Comparison of ENCODE assay signal across 30 cellular contexts in the genomic region with DNA sequence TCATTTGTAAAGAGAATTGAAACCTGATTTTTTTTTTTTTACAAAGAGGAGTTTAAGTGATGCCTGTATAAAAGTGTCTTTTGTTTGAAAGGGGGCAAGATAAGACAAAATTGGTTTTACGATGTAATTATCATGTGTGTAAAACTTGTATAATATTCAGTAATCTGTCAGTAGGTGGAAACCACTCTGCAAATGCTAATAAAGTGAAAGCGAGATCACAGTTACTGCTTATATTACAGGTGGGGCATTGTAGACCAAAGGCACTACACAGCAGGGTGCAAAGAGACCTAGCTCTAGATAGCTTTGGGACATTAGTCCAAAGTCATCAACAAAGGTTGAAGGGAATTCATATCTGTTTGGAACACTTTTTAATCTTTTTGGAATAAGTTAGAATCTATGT.
"Had no signal": no experiment of that assay in that cellular context is flagged by ENCODE, and none has a peak within 500 bp of the region (broad histone marks: within the 10 kb centered on the region; RNA-seq: fewer than 3 reads in every experiment).

No MANE protein-coding gene starts in this region.

- H3K4me1 ChIP-seq: body of pancreas, esophagus muscularis mucosa, foreskin keratinocyte, gastrocnemius medialis, heart left ventricle had no signal

- ATAC-seq: activated CD4-positive, CD25-positive, alpha-beta regulatory T cell treated with anti-CD3 and anti-CD28 coated beads, Interleukin-2, amount 50 U/mL, for 24 hours; activated CD8-positive, alpha-beta T cell treated with anti-CD3 and anti-CD28 coated beads for 36 hours; activated T-cell treated with anti-CD3 and anti-CD28 coated beads, Interleukin-2, amount 50 U/mL, for 4 hours; activated T-helper 17 cell treated with anti-CD3 and anti-CD28 coated beads, Interleukin-2, amount 50 U/mL, for 72 hours; body of pancreas; effector memory CD8-positive, alpha-beta T cell; foreskin keratinocyte; gastrocnemius medialis; heart left ventricle had no signal

- H3K27ac ChIP-seq: body of pancreas, esophagus muscularis mucosa, foreskin keratinocyte, gastrocnemius medialis, heart left ventricle, hepatocyte, WERI-Rb-1 had no signal

- H3K4me3 ChIP-seq: body of pancreas, esophagus muscularis mucosa, gastrocnemius medialis, heart left ventricle, hepatocyte had no signal

- DNase-seq: activated B cell treated with CpG ODN at 0.5 μM for 24 hours; activated CD4-positive, alpha-beta T cell treated with anti-CD3 and anti-CD28 coated beads for 48 hours; activated CD4-positive, alpha-beta T cell treated with anti-CD3 and anti-CD28 coated beads, Interleukin-2, amount 50 U/mL, for 1 hour; activated CD4-positive, alpha-beta T cell treated with anti-CD3 and anti-CD28 coated beads, Interleukin-2, amount 50 U/mL, for 48 hours; activated CD8-positive, alpha-beta memory T cell treated with anti-CD3 and anti-CD28 coated beads for 24 hours; activated CD8-positive, alpha-beta T cell treated with anti-CD3 and anti-CD28 coated beads for 36 hours; activated effector memory CD4-positive, alpha-beta T cell treated with Interleukin-2 at 50 U/mL for 16 hours; activated gamma-delta T cell treated with Interleukin-2 at 50 U/mL for 16 hours; activated naive CD4-positive, alpha-beta T cell treated with anti-CD3 and anti-CD28 coated beads, Interleukin-2, amount 50 U/mL, for 16 hours; activated naive CD4-positive, alpha-beta T cell treated with Interleukin-2 at 50 U/mL for 16 hours; activated T-cell treated with anti-CD3 and anti-CD28 coated beads, Interleukin-2, amount 50 U/mL, for 4 hours; amygdala; aorta; body of pancreas; caudate nucleus; cortex of kidney; dermis blood vessel endothelial cell; effector CD4-positive, alpha-beta T cell; effector memory CD8-positive, alpha-beta T cell; erythroblast; foreskin keratinocyte; gastrocnemius medialis; glutamatergic neuron; heart left ventricle; T1000; WERI-Rb-1 had no signal

- H3K9me3 ChIP-seq: body of pancreas, esophagus muscularis mucosa, gastrocnemius medialis, heart left ventricle had no signal

- H3K36me3 ChIP-seq: esophagus muscularis mucosa, gastrocnemius medialis, heart left ventricle, WERI-Rb-1 had no signal
